24 cellular contexts compared by ENCODE assay signal in genomic region chr17:73359255-73359816, GRCh38. TPM values are rescaled to one million over a fixed set of nuclear protein-coding genes. Genes with fewer than 3 reads are reported as not detected.
DNase-seq lines count a peak whose midpoint lies in the region; ATAC-seq and TF ChIP-seq lines count a peak whose summit lies in the region.
"Had no signal": no experiment of that assay in that cellular context is flagged by ENCODE, and none has a peak within 500 bp of the region (broad histone marks: within the 10 kb centered on the region; RNA-seq: fewer than 3 reads in every experiment).

No MANE protein-coding gene starts in this region.

- peak overlapping the region; percentile 81 for H3K23ac ChIP-seq in neuronal stem cell (ENCODE audit: low read depth, low read length, poor library complexity)

- H3K4me1 Mint-ChIP-seq in GM23338: peaks cover 42% of the 10 kb centered on the region
- peaks cover 42% of the 10 kb centered on the region for H3K4me1 Mint-ChIP-seq in endodermal cell
- H3K4me1 Mint-ChIP-seq: activated T-helper 17 cell treated with anti-CD3 and anti-CD28 coated beads, Interleukin-2, amount 50 U/mL, for 72 hours; T-cell had no signal

- intact Hi-C loops in PC-9 (cut with micrococcal nuclease; ENCODE audit: unreplicated experiment): no loop called here

- H3K27ac ChIP-seq in GM23338 (ENCODE audit: low read depth): peak overlapping the region; percentile 84
- no peak overlapping the region for H3K27ac ChIP-seq in PC-9
- H3K27ac ChIP-seq in endodermal cell (ENCODE audit: low read depth, low read length): no peak overlapping the region
- H3K27ac ChIP-seq in neuronal stem cell (replicated peaks; ENCODE audit: low read length): no peak overlapping the region
- H3K27ac ChIP-seq: esophagus muscularis mucosa, foreskin keratinocyte, HL-60, uterus had no signal

- H3K9ac ChIP-seq in endodermal cell (ENCODE audit: extremely low read depth, low read length, poor library complexity, severe bottlenecking) (no peak overlapping the region), neuronal stem cell (ENCODE audit: low read depth, low read length, poor library complexity) (peak overlapping the region; percentile 72)

- ATAC-seq in GM23338 (no peak), HG02623 (IDR thresholded peaks at IDR 0.05; ENCODE audit: unreplicated experiment) (no peak)
- ATAC-seq: activated T-helper 17 cell treated with anti-CD3 and anti-CD28 coated beads, Interleukin-2, amount 50 U/mL, for 72 hours; effector memory CD8-positive, alpha-beta T cell; T-cell had no signal

- no peaks in the 10 kb centered on the region for H4K20me1 ChIP-seq in GM23338 (replicated peaks; ENCODE audit: insufficient read depth)
- H4K20me1 ChIP-seq in PC-9 (ENCODE audit: insufficient read depth): no peaks in the 10 kb centered on the region

- H3K27me3 ChIP-seq in GM23338 (ENCODE audit: insufficient read depth) (no peaks in the 10 kb centered on the region), PC-9 (ENCODE audit: insufficient read depth, low read depth) (no peaks in the 10 kb centered on the region), endodermal cell (ENCODE audit: control insufficient read depth, insufficient read depth, low read length, poor library complexity, severe bottlenecking) (no peaks in the 10 kb centered on the region), neuronal stem cell (ENCODE audit: control insufficient read depth in 3 of 3, insufficient read depth in 3 of 3, low read depth in 1 of 3, low read length in 3 of 3) (no peaks in the 10 kb centered on the region)
- H3K27me3 ChIP-seq: esophagus muscularis mucosa, heart left ventricle, uterus had no signal

- H4K91ac ChIP-seq in neuronal stem cell (ENCODE audit: low read depth, low read length, poor library complexity): no peak overlapping the region

- no peak overlapping the region for H3K14ac ChIP-seq in neuronal stem cell (ENCODE audit: low read length)

- peak overlapping the region; percentile 94 for H3K18ac ChIP-seq in neuronal stem cell (ENCODE audit: low read length)

- WGBS in endodermal cell (ENCODE audit: insufficient coverage in 1 of 2, insufficient read length in 1 of 2), 2 experiments: 72 to 83% methylated on average over 8 to 14 of the region's 14 CpGs
- WGBS in neuronal stem cell (ENCODE audit: extremely low coverage in 2 of 2, insufficient read length in 2 of 2, insufficient replicate concordance in 1 of 2), 2 donors: no CpG with 5 or more reads among the region's 14 CpGs

- H3K36me3 ChIP-seq in GM23338 (ENCODE audit: insufficient read depth) (no peaks in the 10 kb centered on the region), PC-9 (ENCODE audit: low read depth) (no peaks in the 10 kb centered on the region), endodermal cell (ENCODE audit: control insufficient read depth, insufficient read depth, low read length) (no peaks in the 10 kb centered on the region), neuronal stem cell (replicated peaks in 1 of 2; ENCODE audit: control insufficient read depth in 2 of 2, insufficient read depth in 2 of 2, low read length in 2 of 2) (peaks cover 20 to 27% of the 10 kb centered on the region in 2 donors)
- H3K36me3 ChIP-seq: esophagus muscularis mucosa, heart left ventricle, uterus had no signal

- H3K79me1 ChIP-seq in neuronal stem cell (ENCODE audit: low read depth, low read length): no peaks in the 10 kb centered on the region

- no peak for TF ChIP-seq CTCF in GM23338 (conservative IDR thresholded peaks at IDR 0.05; ENCODE audit: low read depth in 2 of 2)
- TF ChIP-seq CTCF in PC-9 (conservative IDR thresholded peaks at IDR 0.05): no peak
- TF ChIP-seq CTCF in endodermal cell (conservative IDR thresholded peaks at IDR 0.05): no peak

- H3K4me3 ChIP-seq in GM23338: peak overlapping the region; percentile 21; the same call in 1 of the 2 replicates
- no peak overlapping the region for H3K4me3 ChIP-seq in PC-9
- H3K4me3 ChIP-seq in endodermal cell (ENCODE audit: low read length): no peak overlapping the region
- H3K4me3 ChIP-seq in neuronal stem cell (ENCODE audit: low read length in 2 of 2): no peak overlapping the region
- H3K4me3 ChIP-seq: esophagus muscularis mucosa, heart left ventricle, uterus had no signal

- POLR2A ChIA-PET in PC-9 (lab: Charles Lee; ENCODE audit: unreplicated experiment): interaction anchor here (0.5 to 0.6 kb wide), 2 partner anchors 51 to 887 kb away, joined by 6 to 7 read pairs; no protein-coding TSS in a partner anchor

- no TSS peak for BruUV-seq in PC-9 (replicated peaks; lab: Mats Ljungman, UMichigan)

- peak overlapping the region; percentile 95 for H2BK12ac ChIP-seq in neuronal stem cell (ENCODE audit: low read length)

- H3K9me3 Mint-ChIP-seq in GM23338 (no peaks in the 10 kb centered on the region), endodermal cell (no peaks in the 10 kb centered on the region)
- H3K9me3 Mint-ChIP-seq: activated T-helper 17 cell treated with anti-CD3 and anti-CD28 coated beads, Interleukin-2, amount 50 U/mL, for 72 hours; effector memory CD8-positive, alpha-beta T cell; HFFc6; T-cell had no signal

- no peaks in the 10 kb centered on the region for H3K36me3 Mint-ChIP-seq in GM23338 (ENCODE audit: low read depth)
- H3K36me3 Mint-ChIP-seq in endodermal cell (ENCODE audit: low read depth): no peaks in the 10 kb centered on the region
- H3K36me3 Mint-ChIP-seq: CD14-positive monocyte, T-cell had no signal

- no peak overlapping the region for H4K8ac ChIP-seq in neuronal stem cell (ENCODE audit: low read depth, low read length)

- H3K4me2 ChIP-seq in GM23338: peak overlapping the region; percentile 74
- H3K4me2 ChIP-seq in PC-9: peak overlapping the region; percentile 48; the same call in 1 of the 2 replicates
- no peak overlapping the region for H3K4me2 ChIP-seq in neuronal stem cell (ENCODE audit: insufficient read depth, low read length, poor library complexity, severe bottlenecking)

- H3K4me1 ChIP-seq in GM23338 (ENCODE audit: insufficient read depth) (peaks cover 25% of the 10 kb centered on the region), PC-9 (replicated peaks; ENCODE audit: insufficient read depth) (peaks cover 11% of the 10 kb centered on the region), endodermal cell (ENCODE audit: control insufficient read depth, insufficient read depth, low read length) (peaks cover 22% of the 10 kb centered on the region), neuronal stem cell (ENCODE audit: control insufficient read depth in 2 of 2, insufficient read depth in 1 of 2, low read depth in 1 of 2, low read length in 2 of 2) (peaks cover 5 to 46% of the 10 kb centered on the region in 2 donors)
- H3K4me1 ChIP-seq: foreskin keratinocyte, uterus had no signal

- H3K4me3 Mint-ChIP-seq in GM23338 (peak overlapping the region; percentile 49; the same call in 1 of the 3 replicates), endodermal cell (no peak overlapping the region)
- H3K4me3 Mint-ChIP-seq: activated T-helper 17 cell treated with anti-CD3 and anti-CD28 coated beads, Interleukin-2, amount 50 U/mL, for 72 hours; CD14-positive monocyte; effector memory CD8-positive, alpha-beta T cell; HFFc6; T-cell had no signal

- H3K27ac Mint-ChIP-seq in GM23338 (0 out of 2 replicates have a peak overlapping the region, but pooled peaks have one; percentile 68), endodermal cell (peak overlapping the region; percentile 93)
- H3K27ac Mint-ChIP-seq: activated T-helper 17 cell treated with anti-CD3 and anti-CD28 coated beads, Interleukin-2, amount 50 U/mL, for 72 hours; CD14-positive monocyte; effector memory CD8-positive, alpha-beta T cell; HFFc6; T-cell had no signal

- H3K27me3 Mint-ChIP-seq in GM23338 (ENCODE audit: insufficient read depth, low read depth, poor library complexity): peaks cover 17% of the 10 kb centered on the region
- H3K27me3 Mint-ChIP-seq in endodermal cell (ENCODE audit: insufficient read depth): no peaks in the 10 kb centered on the region
- H3K27me3 Mint-ChIP-seq: activated T-helper 17 cell treated with anti-CD3 and anti-CD28 coated beads, Interleukin-2, amount 50 U/mL, for 72 hours; T-cell had no signal

- peak overlapping the region; percentile 91 for H2AK5ac ChIP-seq in neuronal stem cell (ENCODE audit: low read depth, low read length)

- no peak overlapping the region for H3K4ac ChIP-seq in neuronal stem cell (ENCODE audit: low read length)

- H2BK5ac ChIP-seq in neuronal stem cell (ENCODE audit: low read length): no peak overlapping the region

- H3K79me2 ChIP-seq in GM23338 (replicated peaks; ENCODE audit: insufficient read depth) (no peaks in the 10 kb centered on the region), PC-9 (ENCODE audit: low read depth) (no peaks in the 10 kb centered on the region)

- H3K9me3 ChIP-seq in PC-9 (ENCODE audit: insufficient read depth, low read depth) (no peaks in the 10 kb centered on the region), endodermal cell (ENCODE audit: control insufficient read depth, low read length) (no peaks in the 10 kb centered on the region), neuronal stem cell (replicated peaks in 1 of 2; ENCODE audit: control insufficient read depth in 2 of 2, insufficient read depth in 1 of 2, low read depth in 1 of 2, low read length in 2 of 2) (no peaks in the 10 kb centered on the region)
- H3K9me3 ChIP-seq: esophagus muscularis mucosa, heart left ventricle, uterus had no signal

- no peak overlapping the region for H2BK120ac ChIP-seq in neuronal stem cell (ENCODE audit: low read depth, low read length)

- no peaks in the 10 kb centered on the region for H3K9me2 ChIP-seq in GM23338 (ENCODE audit: insufficient read depth)
- H3K9me2 ChIP-seq in PC-9 (ENCODE audit: insufficient read depth): no peaks in the 10 kb centered on the region

- CTCF ChIA-PET in PC-9 (lab: Charles Lee): interaction anchor here (0.6 to 1.4 kb wide), 4 partner anchors 11 to 93 kb away, joined by 3 to 9 read pairs (median 4); no protein-coding TSS in a partner anchor

- H2AFZ ChIP-seq in GM23338: peak overlapping the region; percentile 2; the same call in 1 of the 2 replicates
- no peak overlapping the region for H2AFZ ChIP-seq in PC-9
- H2AFZ ChIP-seq in neuronal stem cell (ENCODE audit: low read length): no peak overlapping the region

- peak overlapping the region; percentile 12 for H2BK15ac ChIP-seq in neuronal stem cell (ENCODE audit: low read length)

- DNase-seq in GM23338 (ENCODE audit: low spot score): no peak
- no peak for DNase-seq in PC-9
- peak; percentile 75 for DNase-seq in endodermal cell
- DNase-seq in neuronal stem cell (ENCODE audit: low spot score): no peak
- no peak for DNase-seq in activated T-cell treated with anti-CD3 and anti-CD28 coated beads for 4 hours
- no peak for DNase-seq in iPS-NIHi11 (ENCODE audit: low spot score)
- DNase-seq in hippocampal formation (lab: John Stamatoyannopoulos, UW): no peak
- DNase-seq: activated CD4-positive, alpha-beta T cell treated with anti-CD3 and anti-CD28 coated beads, Interleukin-2, amount 50 U/mL, for 48 hours; activated naive CD4-positive, alpha-beta T cell treated with anti-CD3 and anti-CD28 coated beads, Interleukin-2, amount 50 U/mL, for 16 hours; amniotic stem cell; cortex of kidney; DND-41; effector memory CD8-positive, alpha-beta T cell; HFFc6; NCI-H446; T-cell; uterus had no signal

- H3F3A ChIP-seq in GM23338 (replicated peaks; ENCODE audit: low read depth): 0 out of 2 replicates have a peak, but pooled peaks cover 2% of the 10 kb centered on the region
- 0 out of 2 replicates have a peak, but pooled peaks cover 7% of the 10 kb centered on the region for H3F3A ChIP-seq in PC-9 (ENCODE audit: insufficient read depth, low read depth)

RNA-seq across cellular contexts. Expression of gene CDC42EP4, which starts 47.5 kb away (rescaled TPM):
- 16.2 and 19.9 TPM in 2 replicates for total RNA-seq in GM23338 (2014; rRNA removed; shearing (Covaris generic))
- 4.1 and 4.4 TPM in 2 replicates for polyA plus RNA-seq in GM23338 (2016; fragmentation: Nextera tagmentation; extraction: Ambion mirVana)
- 48.4 and 52.0 TPM in 2 replicates for total RNA-seq in PC-9 (2021)
- 10 to 100 TPM; 38.5 to 49.7 TPM for total RNA-seq in endodermal cell
- 57.7 TPM for polyA plus RNA-seq in endodermal cell (2013, experiment 1 of 2)
- polyA plus RNA-seq in endodermal cell (2013, experiment 2 of 2): 49.6 TPM
- 23.5 TPM for polyA plus RNA-seq in neuronal stem cell (2013, experiment 1 of 2)
- polyA plus RNA-seq in neuronal stem cell (2013, experiment 2 of 2): 23.9 TPM
